ENCODE assay signal across 8 cellular contexts in the genomic region with DNA sequence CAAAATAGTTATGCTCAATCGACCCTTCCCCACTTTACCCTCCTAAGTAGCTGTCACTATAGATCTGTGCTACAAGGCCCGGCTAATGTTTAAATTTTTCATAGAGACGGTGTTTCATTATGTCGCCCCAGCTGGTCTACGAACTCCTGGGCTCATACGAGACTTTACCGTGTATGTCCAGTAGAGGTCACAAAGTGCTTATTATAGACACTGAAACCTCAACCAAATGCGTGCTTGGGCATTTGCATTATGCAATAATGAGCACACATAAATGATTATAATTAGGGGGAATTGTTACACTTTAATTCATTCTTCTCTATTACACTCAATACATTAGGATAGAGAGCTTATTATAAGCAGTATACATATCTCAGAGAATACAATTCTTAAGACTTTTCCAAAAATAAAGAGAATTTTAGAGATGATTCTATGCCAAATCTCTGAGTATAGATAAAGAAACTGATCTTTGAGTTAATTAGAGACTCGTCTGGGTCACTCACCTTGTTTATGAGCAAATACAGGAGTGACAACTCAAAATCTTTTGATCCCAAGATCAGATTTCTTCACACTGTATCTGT. TPM values are rescaled to one million over a fixed set of nuclear protein-coding genes. Genes with fewer than 3 reads are reported as not detected.
A peak's percentile ranks its signal among the peaks of the same experiment; 100 is the strongest.
DNase-seq lines count a peak whose midpoint lies in the region; ATAC-seq and TF ChIP-seq lines count a peak whose summit lies in the region.

No MANE protein-coding gene starts in this region.

- H3K4me3 ChIP-seq in GM12864 (ENCODE audit: low read depth, low read length) (no peak overlapping the region), endodermal cell (ENCODE audit: low read length) (no peak overlapping the region), mucosa of descending colon (no peak overlapping the region)

- H3K36me3 ChIP-seq in endodermal cell (ENCODE audit: control insufficient read depth, insufficient read depth, low read length) (no peaks in the 10 kb centered on the region), mucosa of descending colon (ENCODE audit: low read depth) (no peaks in the 10 kb centered on the region)

- DNase-seq in AG08396 (ENCODE audit: low spot score) (peak; percentile 47), GM12864 (ENCODE audit: low read depth) (peak; percentile 16), HEK293T (ENCODE audit: extremely low spot score) (peak; percentile 45), M059J (ENCODE audit: low read depth) (peak; percentile 74), endodermal cell (peak; percentile 59), mucosa of descending colon (peak in 1 of 3 donors; percentile 78), epidermal melanocyte (ENCODE audit: insufficient read length, low spot score) (no peak)

- POLR2A ChIA-PET in HEK293T (lab: Yijun Ruan, JAX) = no interaction called here

- no peak overlapping the region for H3K27ac ChIP-seq in endodermal cell (ENCODE audit: low read depth, low read length)

- intact Hi-C loops in mucosa of descending colon (cut with DNase I, micrococcal nuclease) = loop anchor here in 1 of 2 donors (10.0 kb wide), 1 partner anchor 92 kb away; no protein-coding TSS in a partner anchor

- ATAC-seq in SK-N-SH treated with all-trans-retinoic acid at 6 μM for 48 hours (peak; percentile 98), mucosa of descending colon (peak; percentile 89)

- TF ChIP-seq CTCF in GM12864 (IDR thresholded peaks at IDR 0.05; ENCODE audit: low read depth, low read length, missing control alignments) (peak; percentile 49), endodermal cell (conservative IDR thresholded peaks at IDR 0.05) (peak; percentile 80), mucosa of descending colon (IDR thresholded peaks at IDR 0.05) (peak; percentile 30)

- no peaks in the 10 kb centered on the region for H3K27me3 Mint-ChIP-seq in endodermal cell (ENCODE audit: insufficient read depth)

- no peaks in the 10 kb centered on the region for H3K4me1 ChIP-seq in endodermal cell (ENCODE audit: control insufficient read depth, insufficient read depth, low read length)
- H3K4me1 ChIP-seq in mucosa of descending colon (ENCODE audit: low read depth) = no peaks in the 10 kb centered on the region

- CTCF ChIA-PET in HEK293T (lab: Yijun Ruan, JAX) = no interaction called here

- WGBS in endodermal cell (ENCODE audit: insufficient coverage in 1 of 2, insufficient read length in 1 of 2), 2 experiments = 50 to 54% methylated on average over 7 to 9 of the region's 9 CpGs

- H3K27me3 ChIP-seq in endodermal cell (ENCODE audit: control insufficient read depth, insufficient read depth, low read length, poor library complexity, severe bottlenecking) = no peaks in the 10 kb centered on the region

- H3K36me3 Mint-ChIP-seq in endodermal cell (ENCODE audit: low read depth) = no peaks in the 10 kb centered on the region

- H3K27ac Mint-ChIP-seq in endodermal cell = no peak overlapping the region

- no peaks in the 10 kb centered on the region for H3K9me3 ChIP-seq in endodermal cell (ENCODE audit: control insufficient read depth, low read length)
- H3K9me3 ChIP-seq in mucosa of descending colon = no peaks in the 10 kb centered on the region

- H3K9me3 Mint-ChIP-seq in endodermal cell = no peaks in the 10 kb centered on the region

- no peak overlapping the region for H3K9ac ChIP-seq in endodermal cell (ENCODE audit: extremely low read depth, low read length, poor library complexity, severe bottlenecking)

- H3K4me3 Mint-ChIP-seq in endodermal cell = no peak overlapping the region

- H3K4me1 Mint-ChIP-seq in endodermal cell = peaks cover 7% of the 10 kb centered on the region

TF ChIP-seq in HEK293T, 16 proteins besides CTCF, POLR2A, EP300 and RAD21:
- no peak for TF ChIP-seq FOXA1 (IDR thresholded peaks at IDR 0.05)
- TF ChIP-seq L3MBTL2 (conservative IDR thresholded peaks at IDR 0.05) = no peak
- TF ChIP-seq ZNF384 (IDR thresholded peaks at IDR 0.05) = no peak
- no peak for TF ChIP-seq ELF4 (IDR thresholded peaks at IDR 0.05)
- TF ChIP-seq TARDBP (IDR thresholded peaks at IDR 0.05) = no peak
- no peak for TF ChIP-seq CTBP1 (IDR thresholded peaks at IDR 0.05; ENCODE audit: borderline replicate concordance)
TF ChIP-seq in HEK293T: peak in this region for 0.

TF ChIP-seq in SK-N-SH treated with all-trans-retinoic acid at 6 μM for 48 hours, 23 proteins besides CTCF, POLR2A, EP300 and RAD21:
- no peak for TF ChIP-seq ARNTL (CRISPR knock-in tag; IDR thresholded peaks at IDR 0.05; ENCODE audit: borderline replicate concordance, low read depth)
- TF ChIP-seq RARB (CRISPR knock-in tag; IDR thresholded peaks at IDR 0.05) = no peak
- no peak for TF ChIP-seq ZC3H10 (CRISPR knock-in tag; IDR thresholded peaks at IDR 0.05)
TF ChIP-seq in SK-N-SH treated with all-trans-retinoic acid at 6 μM for 48 hours: peak in this region for 0.

RNA-seq across cellular contexts. Expression of gene MRPL16, which starts 12.5 kb away (rescaled TPM):
- 57.2 and 65.7 TPM in 2 replicates for total RNA-seq in M059J (2014; rRNA removed; shearing (Covaris generic))
- total RNA-seq in endodermal cell (10 to 100 TPM; 52.8 to 58.4 TPM), mucosa of descending colon (10 to 100 TPM; 38.8 to 54.3 (median 51.5) TPM)
- 48.9 TPM for polyA plus RNA-seq in endodermal cell (2013, experiment 1 of 2)
- polyA plus RNA-seq in endodermal cell (2013, experiment 2 of 2) = 41.5 TPM

RNA-seq across cellular contexts. Expression of gene CBLIF, which starts 22.2 kb away (rescaled TPM):
- total RNA-seq in M059J (2014; rRNA removed; shearing (Covaris generic)) = not detected in 2 replicates
- total RNA-seq in endodermal cell (not detected), mucosa of descending colon (under 1 TPM in 2 of 3 donors, not detected in 1; 0.49 to 0.63 TPM)
- not detected for polyA plus RNA-seq in endodermal cell (2013, experiment 1 of 2)
- polyA plus RNA-seq in endodermal cell (2013, experiment 2 of 2) = not detected

RNA-seq across cellular contexts. Expression of gene TCN1, which starts 43.2 kb away (rescaled TPM):
- 0.20 TPM in 1 of 2 replicates, not detected in the other for total RNA-seq in M059J (2014; rRNA removed; shearing (Covaris generic))
- total RNA-seq in endodermal cell (not detected), mucosa of descending colon (1 to 10 TPM in 1 of 3 donors, not detected in 2; 1.7 TPM)
- not detected for polyA plus RNA-seq in endodermal cell (2013, experiment 1 of 2)
- polyA plus RNA-seq in endodermal cell (2013, experiment 2 of 2) = not detected

RNA-seq across cellular contexts. Expression of gene OOSP3, which starts 55.5 kb away (rescaled TPM):
- total RNA-seq in M059J (2014; rRNA removed; shearing (Covaris generic)) = not detected in 2 replicates
- not detected for total RNA-seq in endodermal cell
- not detected for polyA plus RNA-seq in endodermal cell (2013, experiment 1 of 2)
- not detected for polyA plus RNA-seq in endodermal cell (2013, experiment 2 of 2)
- under 1 TPM in 2 of 3 donors, not detected in 1; 0.36 to 0.61 TPM for total RNA-seq in mucosa of descending colon

Comparison
In these comparisons a context has a peak if more than half of its experiments do, and no peak if none do; other contexts are left out.
1. CTCF ChIP-seq: peak in every context shown above with its lines; median percentile 80 in endodermal cell; 49 in GM12864; 30 in mucosa of descending colon.